In the genomic region with DNA sequence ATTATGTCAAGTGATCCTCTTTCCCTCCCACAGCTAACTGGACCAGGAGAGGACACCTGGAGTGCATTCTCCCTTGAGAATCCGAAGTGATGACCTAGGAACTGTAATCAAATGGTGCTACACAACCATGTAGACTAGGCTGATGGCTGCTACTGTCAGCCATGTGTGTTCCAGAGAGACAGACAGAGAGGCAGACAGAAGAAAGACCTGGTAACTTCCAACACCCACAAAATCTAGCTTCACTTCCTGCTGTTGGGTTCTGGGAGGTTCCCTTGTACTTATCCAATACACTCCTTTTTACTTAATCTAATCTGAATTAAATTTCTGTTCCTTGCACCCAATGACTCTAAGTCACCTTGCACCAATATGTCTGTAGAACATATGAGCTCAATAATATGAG, we compare ENCODE assay signal across 22 cellular contexts.
DNase-seq lines count a peak whose midpoint lies in the region; ATAC-seq, FAIRE-seq and TF ChIP-seq lines count a peak whose summit lies in the region.
"Had no signal": no experiment of that assay in that cellular context is flagged by ENCODE, and none has a peak within 500 bp of the region (broad histone marks: within the 10 kb centered on the region; RNA-seq: fewer than 3 reads in every experiment).

No MANE protein-coding gene starts in this region.

- H3K36me3 Mint-ChIP-seq in activated naive CD4-positive, alpha-beta T cell treated with anti-CD3 and anti-CD28 coated beads, Interleukin-2, amount 50 U/mL, for 72 hours: no peaks in the 10 kb centered on the region
- H3K36me3 Mint-ChIP-seq: stimulated activated memory B cell treated with anti-CD40 and anti-IgM and Interleukin-4, amounts not matched to agents 10 μg/mL and 1 μg/mL and 100 μg/mL, for 72 hours had no signal

- DNase-seq in activated naive CD4-positive, alpha-beta T cell treated with anti-CD3 and anti-CD28 coated beads, Interleukin-2, amount 50 U/mL, for 72 hours (ENCODE audit: low spot score in 2 of 2): no peak
- DNase-seq in activated naive CD4-positive, alpha-beta T cell treated with Interleukin-2 at 50 U/mL for 16 hours: no peak
- DNase-seq in GM12878 (ENCODE audit: low read depth, low spot score): no peak
- DNase-seq in stomach: no peak
- DNase-seq in GM10266 (ENCODE audit: extremely low spot score): no peak
- DNase-seq: activated CD4-positive, alpha-beta T cell treated with anti-CD3 and anti-CD28 coated beads for 1 hour; activated gamma-delta T cell; HCEC 1CT; Karpas-422; left cardiac atrium; NCI-H2081 treated with DMSO at 0.1 percent for 48 hours; NCI-H510A treated with DMSO at 0.1 percent for 48 hours; NK-92 treated with Interleukin-12 subunit alpha and Interleukin-12 subunit beta, amount 100 ng/mL, for 24 hours; posterior cingulate gyrus; tibial artery had no signal

- H3K27ac ChIP-seq in GM12878 (ENCODE audit: control insufficient read depth, insufficient read depth) (no peak overlapping the region), stomach (peak overlapping the region; percentile 42 to 78 (median 69))

- no peaks in the 10 kb centered on the region for H3K9me2 ChIP-seq in Loucy (replicated peaks; ENCODE audit: low read depth, low read length)

- H2AFZ ChIP-seq in Loucy (ENCODE audit: low read length) (no peak overlapping the region), GM12878 (ENCODE audit: control insufficient read depth, low read depth, low read length) (no peak overlapping the region)

- SMC1A ChIA-PET in GM12878 (lab: Charles Lee; ENCODE audit: uncharacterized antibody, unreplicated experiment): interaction anchor here (0.9 to 2.5 kb wide), 5 partner anchors 10 to 154 kb away, joined by 3 to 18 read pairs (median 4); no protein-coding TSS in a partner anchor

- H4K20me1 ChIP-seq in Loucy (ENCODE audit: insufficient read depth, low read length, poor library complexity, severe bottlenecking) (peaks cover 8% of the 10 kb centered on the region), GM12878 (ENCODE audit: control insufficient read depth, insufficient read depth) (no peaks in the 10 kb centered on the region)

- TF ChIP-seq CTCF in Loucy (conservative IDR thresholded peaks at IDR 0.05; ENCODE audit: low read length): no peak
- TF ChIP-seq CTCF in GM12878 (IDR thresholded peaks at IDR 0.05 in 2 of 3, conservative IDR thresholded peaks at IDR 0.05 in 1 of 3; ENCODE audit: control insufficient read depth in 2 of 3, extremely low read depth in 1 of 3, insufficient read depth in 1 of 3, low read depth in 3 of 3, low read length in 3 of 3): no peak
- TF ChIP-seq CTCF in stomach (IDR thresholded peaks at IDR 0.05): no peak
- TF ChIP-seq CTCF in GM10266 (IDR thresholded peaks at IDR 0.05; ENCODE audit: control insufficient read depth, insufficient read depth, low read depth, missing control alignments): no peak

- H3K4me1 ChIP-seq in Loucy (ENCODE audit: insufficient read depth, low read length, poor library complexity, severe bottlenecking) (peaks cover 33% of the 10 kb centered on the region), GM12878 (ENCODE audit: control insufficient read depth, insufficient read depth, low read length) (no peaks in the 10 kb centered on the region), stomach (peaks cover 31 to 74% (median 43%) of the 10 kb centered on the region in 4 donors)

- RAD21 ChIA-PET in GM12878 (lab: Charles Lee; ENCODE audit: unreplicated experiment): interaction anchor here (1.7 to 2.2 kb wide), 2 partner anchors 10 to 142 kb away, joined by 3 to 9 read pairs; no protein-coding TSS in a partner anchor

- H3K9ac ChIP-seq in Loucy (ENCODE audit: low read depth, low read length, poor library complexity, severe bottlenecking) (peak overlapping the region; percentile 5), GM12878 (ENCODE audit: control insufficient read depth, insufficient read depth, low read length) (no peak overlapping the region)

- H3K4me2 ChIP-seq in Loucy (ENCODE audit: low read depth, low read length, poor library complexity, severe bottlenecking) (peak overlapping the region; percentile 44), GM12878 (ENCODE audit: control insufficient read depth, insufficient read depth) (no peak overlapping the region)

- in situ Hi-C loops in GM12878 (cut with MboI): loop anchor here (25.0 kb wide), 1 partner anchor 241 kb away; no protein-coding TSS in a partner anchor

- H3K27ac Mint-ChIP-seq in activated naive CD4-positive, alpha-beta T cell treated with anti-CD3 and anti-CD28 coated beads, Interleukin-2, amount 50 U/mL, for 72 hours: peak overlapping the region; percentile 71 to 85
- H3K27ac Mint-ChIP-seq: stimulated activated memory B cell treated with anti-CD40 and anti-IgM and Interleukin-4, amounts not matched to agents 10 μg/mL and 1 μg/mL and 100 μg/mL, for 72 hours had no signal

- H3K27me3 ChIP-seq in Loucy (ENCODE audit: insufficient read depth, low read length, poor library complexity, severe bottlenecking) (no peaks in the 10 kb centered on the region), GM12878 (replicated peaks in 1 of 2; ENCODE audit: control insufficient read depth in 2 of 2, insufficient read depth in 2 of 2, low read length in 1 of 2) (no peaks in the 10 kb centered on the region), stomach (no peaks in the 10 kb centered on the region)
- H3K27me3 ChIP-seq: tibial artery had no signal

- TF ChIP-seq EP300 in GM12878 (IDR thresholded peaks at IDR 0.05; ENCODE audit: borderline replicate concordance in 1 of 2, control insufficient read depth in 1 of 2, low read depth in 2 of 2, low read length in 2 of 2): no peak
- no peak for TF ChIP-seq EP300 in stomach (IDR thresholded peaks at IDR 0.05)

- TF ChIP-seq POLR2A in GM12878 (IDR thresholded peaks at IDR 0.05; ENCODE audit: low read depth, low read length) (no peak), stomach (IDR thresholded peaks at IDR 0.05) (no peak)

- POLR2A ChIA-PET in GM12878 (lab: Charles Lee): interaction anchor here (1.3 kb wide), 1 partner anchor 73 kb away, joined by 3 read pairs; no protein-coding TSS in a partner anchor

- H3F3A ChIP-seq in Loucy (ENCODE audit: low read depth): no peaks in the 10 kb centered on the region

- no peaks in the 10 kb centered on the region for H3K9me3 Mint-ChIP-seq in activated naive CD4-positive, alpha-beta T cell treated with anti-CD3 and anti-CD28 coated beads, Interleukin-2, amount 50 U/mL, for 72 hours
- H3K9me3 Mint-ChIP-seq: stimulated activated memory B cell treated with anti-CD40 and anti-IgM and Interleukin-4, amounts not matched to agents 10 μg/mL and 1 μg/mL and 100 μg/mL, for 72 hours had no signal

- FAIRE-seq in GM12878 (lab: Jason Lieb, UNC): peak; percentile 31
- FAIRE-seq: colon, endometrium, RCC 7860 had no signal

- BruUV-seq in GM12878 (replicated peaks; lab: Mats Ljungman, UMichigan): no TSS peak

- H3K4me3 ChIP-seq in Loucy (ENCODE audit: low read length, poor library complexity, severe bottlenecking) (no peak overlapping the region), GM12878 (no peak overlapping the region), stomach (no peak overlapping the region)
- H3K4me3 ChIP-seq: tibial artery had no signal

- intact Hi-C loops in GM12878 (cut with micrococcal nuclease; ENCODE audit: unreplicated experiment) (no loop called here), stomach (cut with DNase I; ENCODE audit: low total_unique reads) (no loop called here)

- no peak for ATAC-seq in activated naive CD4-positive, alpha-beta T cell treated with anti-CD3 and anti-CD28 coated beads, Interleukin-2, amount 50 U/mL, for 72 hours
- no peak for ATAC-seq in GM12878
- ATAC-seq in HG02884 (IDR thresholded peaks at IDR 0.05; ENCODE audit: unreplicated experiment): no peak
- ATAC-seq in GM21576 (IDR thresholded peaks at IDR 0.05; ENCODE audit: unreplicated experiment): no peak
- ATAC-seq: left cardiac atrium; stimulated activated memory B cell treated with anti-CD40 and anti-IgM and Interleukin-4, amounts not matched to agents 10 μg/mL and 1 μg/mL and 100 μg/mL, for 72 hours had no signal

- H3K9me3 ChIP-seq in Loucy (ENCODE audit: insufficient read depth, low read depth, low read length) (no peaks in the 10 kb centered on the region), GM12878 (replicated peaks; ENCODE audit: control insufficient read depth, insufficient read depth, low read length) (no peaks in the 10 kb centered on the region), stomach (no peaks in the 10 kb centered on the region)
- H3K9me3 ChIP-seq: tibial artery had no signal

- 50% methylated on average over 1 of the region's 1 CpG for WGBS in GM12878 (ENCODE audit: insufficient coverage, insufficient replicate concordance, low lambda C conversion rate, missing lambda C conversion rate)
- WGBS in stomach, 5 donors: 92 to 100% (median 100%) methylated on average over 1 of the region's 1 CpG

- CTCF ChIA-PET in GM12878 (lab: Yijun Ruan, JAX): interaction anchor here (0.7 to 15.7 kb wide), 7 partner anchors 10 to 196 kb away, joined by 3 to 176 read pairs (median 6); no protein-coding TSS in a partner anchor

- H3K36me3 ChIP-seq in Loucy (ENCODE audit: insufficient read depth, low read length) (peaks cover 11% of the 10 kb centered on the region; the same call in 1 of the 2 replicates), GM12878 (ENCODE audit: control insufficient read depth in 2 of 2, insufficient read depth in 2 of 2, low read length in 1 of 2) (no peaks in the 10 kb centered on the region; a peak in 1 of 4 replicates), stomach (no peaks in the 10 kb centered on the region)
- H3K36me3 ChIP-seq: tibial artery had no signal

- TF ChIP-seq RAD21 in GM12878 (IDR thresholded peaks at IDR 0.05; ENCODE audit: insufficient read depth, low read depth, low read length): no peak

- peaks cover 97% of the 10 kb centered on the region for H3K79me2 ChIP-seq in Loucy (ENCODE audit: insufficient read depth, low read length)
- H3K79me2 ChIP-seq in GM12878 (ENCODE audit: control insufficient read depth, insufficient read depth, low read length): peaks cover 4% of the 10 kb centered on the region

TF ChIP-seq in GM12878, 131 proteins besides CTCF, POLR2A, EP300 and RAD21:
- TF ChIP-seq STAT1 (conservative IDR thresholded peaks at IDR 0.05) (no peak), CREM (IDR thresholded peaks at IDR 0.05; ENCODE audit: low read depth) (no peak), MLLT1 (IDR thresholded peaks at IDR 0.05) (no peak), YBX1 (IDR thresholded peaks at IDR 0.05) (no peak)
